Comparison of ENCODE assay signal across 1 cellular context in genomic region chr17:27207073-27207511, GRCh38.
TF ChIP-seq lines count a peak whose summit lies in the region.

No MANE protein-coding gene starts in this region.

TF ChIP-seq in SK-N-SH treated with all-trans-retinoic acid at 6 μM for 48 hours, 23 proteins besides CTCF, POLR2A, EP300 and RAD21 (continued from another document):
- TF ChIP-seq SNAI2 (CRISPR knock-in tag; IDR thresholded peaks at IDR 0.05): peak; percentile 35; the same call in 1 of the 2 replicates
- peak; percentile 91 for TF ChIP-seq ISL1 (CRISPR knock-in tag; IDR thresholded peaks at IDR 0.05)
- TF ChIP-seq TOX (CRISPR knock-in tag; IDR thresholded peaks at IDR 0.05; ENCODE audit: borderline replicate concordance): no peak
- no peak for TF ChIP-seq POU6F1 (CRISPR knock-in tag; IDR thresholded peaks at IDR 0.05; ENCODE audit: borderline replicate concordance, low read depth)
- TF ChIP-seq ZFP3 (CRISPR knock-in tag; IDR thresholded peaks at IDR 0.05): no peak
- no peak for TF ChIP-seq CSDC2 (CRISPR knock-in tag; IDR thresholded peaks at IDR 0.05)
- TF ChIP-seq TCF4 (CRISPR knock-in tag; IDR thresholded peaks at IDR 0.05; ENCODE audit: borderline replicate concordance): no peak
- TF ChIP-seq ESRRG (CRISPR knock-in tag; IDR thresholded peaks at IDR 0.05): no peak
- no peak for TF ChIP-seq RARB (CRISPR knock-in tag; IDR thresholded peaks at IDR 0.05)
- no peak for TF ChIP-seq ZNF70 (CRISPR knock-in tag; IDR thresholded peaks at IDR 0.05)
- no peak for TF ChIP-seq ZNF8 (CRISPR knock-in tag; IDR thresholded peaks at IDR 0.05)
